12 cellular contexts compared by ENCODE assay signal in the genomic region with DNA sequence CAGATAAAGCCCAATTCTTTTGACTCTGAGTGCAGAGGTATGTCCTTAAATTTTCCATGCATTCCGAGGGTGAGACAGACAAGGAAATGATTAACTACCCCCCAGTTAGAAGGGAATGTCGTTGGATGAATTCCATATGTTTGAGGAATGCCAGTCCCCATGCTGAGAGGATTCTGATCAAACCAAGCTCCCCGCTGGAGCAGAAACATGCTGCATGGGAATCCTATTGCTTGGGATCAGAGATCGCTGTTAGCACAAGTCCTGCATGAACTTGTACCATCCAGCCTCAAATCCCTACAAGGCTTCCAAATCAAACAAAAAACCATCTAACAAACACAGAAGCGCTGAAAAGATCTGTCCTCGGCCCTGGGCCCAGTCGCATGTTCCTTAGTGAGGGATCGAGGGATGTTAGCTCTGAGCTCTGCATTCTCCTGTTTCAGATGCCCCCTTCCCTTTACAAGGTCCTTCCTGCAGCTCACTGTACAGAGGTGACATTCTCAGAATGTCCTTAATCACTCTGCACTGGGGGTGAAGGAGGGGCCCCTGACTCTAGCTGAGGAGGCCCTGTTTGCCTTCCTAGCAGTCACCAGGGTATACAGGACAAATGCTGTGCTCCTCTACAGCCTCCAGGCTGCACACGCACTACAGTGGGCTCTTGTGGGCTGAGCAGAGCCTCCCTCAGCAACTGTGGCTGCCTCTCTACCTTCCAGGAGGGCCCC.
DNase-seq lines count a peak whose midpoint lies in the region; ATAC-seq, FAIRE-seq and TF ChIP-seq lines count a peak whose summit lies in the region.
"Had no signal": no experiment of that assay in that cellular context is flagged by ENCODE, and none has a peak within 500 bp of the region (broad histone marks: within the 10 kb centered on the region; RNA-seq: fewer than 3 reads in every experiment).

No MANE protein-coding gene starts in this region.

- FAIRE-seq in GM19239 (lab: Jason Lieb, UNC), result no peak

- H3K9me3 Mint-ChIP-seq in activated CD4-positive, alpha-beta T cell treated with anti-CD3 and anti-CD28 coated beads, Interleukin-2, amount 10 ng/mL, durations not matched to agents 7 days and 5 days, result no peaks in the 10 kb centered on the region
- H3K9me3 Mint-ChIP-seq: activated naive CD4-positive, alpha-beta T cell treated with anti-CD3 and anti-CD28 coated beads, Interleukin-2, amount 50 U/mL, for 24 hours had no signal

- H3K4me3 Mint-ChIP-seq in activated CD4-positive, alpha-beta T cell treated with anti-CD3 and anti-CD28 coated beads, Interleukin-2, amount 10 ng/mL, durations not matched to agents 7 days and 5 days, result no peak overlapping the region
- H3K4me3 Mint-ChIP-seq: activated naive CD4-positive, alpha-beta T cell treated with anti-CD3 and anti-CD28 coated beads, Interleukin-2, amount 50 U/mL, for 24 hours had no signal

- no peaks in the 10 kb centered on the region for H3K27me3 Mint-ChIP-seq in activated CD4-positive, alpha-beta T cell treated with anti-CD3 and anti-CD28 coated beads, Interleukin-2, amount 10 ng/mL, durations not matched to agents 7 days and 5 days
- H3K27me3 Mint-ChIP-seq: activated naive CD4-positive, alpha-beta T cell treated with anti-CD3 and anti-CD28 coated beads, Interleukin-2, amount 50 U/mL, for 24 hours had no signal

- DNase-seq in HK-2 (ENCODE audit: unreplicated experiment) (peak; percentile 49), cerebellar cortex (ENCODE audit: low spot score) (peak; percentile 87), kidney glomerular epithelial cell (lab: John Stamatoyannopoulos, UW) (peak; percentile 86), GM19239 (ENCODE audit: insufficient read length, low spot score) (no peak)
- DNase-seq in activated CD4-positive, alpha-beta T cell treated with anti-CD3 and anti-CD28 coated beads, Interleukin-2, amount 10 ng/mL, durations not matched to agents 7 days and 5 days, result no peak
- DNase-seq: head of caudate nucleus, NCI-H748 treated with DMSO at 0.1 percent for 48 hours had no signal

- no peaks in the 10 kb centered on the region for H3K4me1 Mint-ChIP-seq in activated CD4-positive, alpha-beta T cell treated with anti-CD3 and anti-CD28 coated beads, Interleukin-2, amount 10 ng/mL, durations not matched to agents 7 days and 5 days
- H3K4me1 Mint-ChIP-seq: activated naive CD4-positive, alpha-beta T cell treated with anti-CD3 and anti-CD28 coated beads, Interleukin-2, amount 50 U/mL, for 24 hours had no signal

- H3K27ac Mint-ChIP-seq in activated CD4-positive, alpha-beta T cell treated with anti-CD3 and anti-CD28 coated beads, Interleukin-2, amount 10 ng/mL, durations not matched to agents 7 days and 5 days, result no peak overlapping the region
- H3K27ac Mint-ChIP-seq: activated naive CD4-positive, alpha-beta T cell treated with anti-CD3 and anti-CD28 coated beads, Interleukin-2, amount 50 U/mL, for 24 hours had no signal

- no peak for ATAC-seq in GM18867 (IDR thresholded peaks at IDR 0.05; ENCODE audit: unreplicated experiment)
- no peak for ATAC-seq in GM19324 (IDR thresholded peaks at IDR 0.05; ENCODE audit: low FRiP score, unreplicated experiment)

- 0 out of 2 replicates have a peak overlapping the region, but pooled peaks have one; percentile 12 for H3K27ac ChIP-seq in 22Rv1
- H3K27ac ChIP-seq: parathyroid adenoma had no signal

- H3K36me3 Mint-ChIP-seq in activated CD4-positive, alpha-beta T cell treated with anti-CD3 and anti-CD28 coated beads, Interleukin-2, amount 10 ng/mL, durations not matched to agents 7 days and 5 days (ENCODE audit: low read depth), result no peaks in the 10 kb centered on the region
- H3K36me3 Mint-ChIP-seq: activated naive CD4-positive, alpha-beta T cell treated with anti-CD3 and anti-CD28 coated beads, Interleukin-2, amount 50 U/mL, for 24 hours had no signal

- CTCF ChIA-PET in activated CD4-positive, alpha-beta T cell treated with anti-CD3 and anti-CD28 coated beads, Interleukin-2, amount 10 ng/mL, durations not matched to agents 7 days and 5 days (lab: Charles Lee), result interaction anchor here (1.3 kb wide), 1 partner anchor 12 kb away, joined by 4 read pairs; no protein-coding TSS in a partner anchor

- no peak for TF ChIP-seq CTCF in 22Rv1 (IDR thresholded peaks at IDR 0.05)

- POLR2A ChIA-PET in activated CD4-positive, alpha-beta T cell treated with anti-CD3 and anti-CD28 coated beads, Interleukin-2, amount 10 ng/mL, durations not matched to agents 7 days and 5 days (lab: Charles Lee), result no interaction called here

Comparison
In these comparisons a context has a peak if more than half of its experiments do, and no peak if none do; other contexts are left out.
1. DNase-seq: peak in HK-2 (single experiment), cerebellar cortex (single experiment) and kidney glomerular epithelial cell (single experiment); none in GM19239 (single experiment) and activated CD4-positive, alpha-beta T cell treated with anti-CD3 and anti-CD28 coated beads, Interleukin-2, amount 10 ng/mL, durations not matched to agents 7 days and 5 days (single experiment).